Comparison of ENCODE assay signal across 27 cellular contexts in genomic region chr3:76242886-76243753, GRCh38.
DNase-seq lines count a peak whose midpoint lies in the region; ATAC-seq and TF ChIP-seq lines count a peak whose summit lies in the region.
"Had no signal": no experiment of that assay in that cellular context is flagged by ENCODE, and none has a peak within 500 bp of the region (broad histone marks: within the 10 kb centered on the region; RNA-seq: fewer than 3 reads in every experiment).

No MANE protein-coding gene starts in this region.

- H3K4me1 ChIP-seq in SK-N-SH (ENCODE audit: control insufficient read depth in 1 of 2, insufficient read depth in 2 of 2, low read depth in 1 of 2, low read length in 1 of 2) (no peaks in the 10 kb centered on the region; a peak in 1 of 4 replicates), iPS-15b (ENCODE audit: control insufficient read depth, insufficient read depth, low read length) (peaks cover 6% of the 10 kb centered on the region), neuronal stem cell (ENCODE audit: control insufficient read depth in 2 of 2, insufficient read depth in 1 of 2, low read depth in 1 of 2, low read length in 2 of 2) (peaks cover 0 to 4% of the 10 kb centered on the region in 2 donors)

- H3K9ac ChIP-seq in SK-N-SH (no peak overlapping the region), iPS-15b (ENCODE audit: low read depth, low read length) (no peak overlapping the region), neuronal stem cell (ENCODE audit: low read depth, low read length, poor library complexity) (no peak overlapping the region)
- H3K9ac ChIP-seq: GM23248 had no signal

- POLR2A ChIA-PET in SK-N-SH (lab: Yijun Ruan, JAX), result no interaction called here

- H3K4ac ChIP-seq in neuronal stem cell (ENCODE audit: low read length), result no peak overlapping the region

- no peak overlapping the region for H4K91ac ChIP-seq in neuronal stem cell (ENCODE audit: low read depth, low read length, poor library complexity)

- no peak overlapping the region for H3K4me3 ChIP-seq in SK-N-SH (ENCODE audit: low read depth in 2 of 2, low read length in 1 of 2)
- H3K4me3 ChIP-seq in iPS-15b (ENCODE audit: low read depth, low read length), result peak overlapping the region; percentile 23
- no peak overlapping the region for H3K4me3 ChIP-seq in neuronal stem cell (ENCODE audit: low read length in 2 of 2)
- H3K4me3 ChIP-seq: GM23248, K562 had no signal

- CTCF ChIA-PET in SK-N-SH (lab: Yijun Ruan, JAX), result interaction anchor here (0.8 to 1.0 kb wide), 2 partner anchors 27 to 198 kb away, joined by 3 to 4 read pairs; no protein-coding TSS in a partner anchor

- peak; percentile 3 for DNase-seq in SK-N-SH
- peak; percentile 6 for DNase-seq in UCSD-AML1 (lab: John Stamatoyannopoulos, UW; ENCODE audit: unreplicated experiment)
- peak; percentile 30 for DNase-seq in neuronal stem cell (ENCODE audit: low spot score)
- DNase-seq in 8988T, result no peak
- no peak for DNase-seq in hepatic stellate cell (ENCODE audit: low spot score)
- no peak for DNase-seq in cortex of kidney (lab: John Stamatoyannopoulos, UW)
- DNase-seq: ACHN; BE2C; CD8-positive, alpha-beta memory T cell; DMS 273 treated with DMSO at 0.1 percent for 48 hours; DMS79; EL; GF-D8; GM23248; HCEC 1CT; MV-4-11; NCI-H1105; NCI-H146; NCI-H1930; NCI-H2107; NCI-H524; NCI-H748 treated with DMSO at 0.1 percent for 48 hours; PC-3 had no signal

- no peak overlapping the region for H3K14ac ChIP-seq in neuronal stem cell (ENCODE audit: low read length)

- H4K20me1 ChIP-seq in SK-N-SH (ENCODE audit: insufficient read depth), result no peaks in the 10 kb centered on the region

- H3K9me3 ChIP-seq in SK-N-SH (no peaks in the 10 kb centered on the region), iPS-15b (ENCODE audit: control insufficient read depth, insufficient read depth, low read length) (no peaks in the 10 kb centered on the region), neuronal stem cell (replicated peaks in 1 of 2; ENCODE audit: control insufficient read depth in 2 of 2, insufficient read depth in 1 of 2, low read depth in 1 of 2, low read length in 2 of 2) (no peaks in the 10 kb centered on the region)
- H3K9me3 ChIP-seq: BE2C had no signal

- no peak overlapping the region for H2BK120ac ChIP-seq in neuronal stem cell (ENCODE audit: low read depth, low read length)

- no peak overlapping the region for H4K8ac ChIP-seq in neuronal stem cell (ENCODE audit: low read depth, low read length)

- ATAC-seq in SK-N-SH treated with all-trans-retinoic acid at 6 μM for 48 hours, result no peak
- ATAC-seq: K562, PC-3 had no signal

- H2AFZ ChIP-seq in SK-N-SH (ENCODE audit: low read depth) (no peak overlapping the region), neuronal stem cell (ENCODE audit: low read length) (no peak overlapping the region)
- H2AFZ ChIP-seq: GM23248 had no signal

- TF ChIP-seq EP300 in SK-N-SH (IDR thresholded peaks at IDR 0.05; ENCODE audit: borderline replicate concordance in 1 of 2, low read depth in 1 of 2, low read length in 1 of 2), result no peak

- no peak overlapping the region for H2BK5ac ChIP-seq in neuronal stem cell (ENCODE audit: low read length)

- H3K27ac ChIP-seq in SK-N-SH (ENCODE audit: low read depth in 2 of 2, low read length in 1 of 2) (no peak overlapping the region), neuronal stem cell (replicated peaks; ENCODE audit: low read length) (peak overlapping the region; percentile 9)
- H3K27ac ChIP-seq: 22Rv1, GM23248 had no signal

- no peaks in the 10 kb centered on the region for H3K36me3 ChIP-seq in SK-N-SH (replicated peaks in 1 of 2; ENCODE audit: control insufficient read depth in 1 of 2, insufficient read depth in 2 of 2, low read length in 1 of 2)
- H3K36me3 ChIP-seq in iPS-15b (ENCODE audit: control insufficient read depth, insufficient read depth, low read length), result no peaks in the 10 kb centered on the region
- H3K36me3 ChIP-seq in neuronal stem cell (replicated peaks in 1 of 2; ENCODE audit: control insufficient read depth in 2 of 2, insufficient read depth in 2 of 2, low read length in 2 of 2), result no peaks in the 10 kb centered on the region
- H3K36me3 ChIP-seq: BE2C had no signal

- WGBS in SK-N-SH (ENCODE audit: low lambda C conversion rate), result 54% methylated on average over 17 of the region's 17 CpGs
- WGBS in neuronal stem cell (ENCODE audit: extremely low coverage in 2 of 2, insufficient read length in 2 of 2, insufficient replicate concordance in 1 of 2), 2 donors, result no CpG with 5 or more reads among the region's 17 CpGs

- no peaks in the 10 kb centered on the region for H3K79me1 ChIP-seq in neuronal stem cell (ENCODE audit: low read depth, low read length)

- H3K18ac ChIP-seq in neuronal stem cell (ENCODE audit: low read length), result no peak overlapping the region

- H2BK12ac ChIP-seq in neuronal stem cell (ENCODE audit: low read length), result no peak overlapping the region

- H3K9me2 ChIP-seq in SK-N-SH, result no peaks in the 10 kb centered on the region

- H3K27me3 ChIP-seq in SK-N-SH (ENCODE audit: insufficient read depth), result no peaks in the 10 kb centered on the region
- H3K27me3 ChIP-seq in iPS-15b (ENCODE audit: control insufficient read depth, insufficient read depth, low read length), result no peaks in the 10 kb centered on the region
- no peaks in the 10 kb centered on the region for H3K27me3 ChIP-seq in neuronal stem cell (ENCODE audit: control insufficient read depth in 3 of 3, insufficient read depth in 3 of 3, low read depth in 1 of 3, low read length in 3 of 3)
- H3K27me3 ChIP-seq: BE2C had no signal

- no peak overlapping the region for H2BK15ac ChIP-seq in neuronal stem cell (ENCODE audit: low read length)

- H3K79me2 ChIP-seq in SK-N-SH (ENCODE audit: insufficient read depth), result no peaks in the 10 kb centered on the region

- no peak for TF ChIP-seq RAD21 in SK-N-SH (IDR thresholded peaks at IDR 0.05; ENCODE audit: low read length)

- H2AK5ac ChIP-seq in neuronal stem cell (ENCODE audit: low read depth, low read length), result no peak overlapping the region

- no peak overlapping the region for H3K4me2 ChIP-seq in SK-N-SH
- no peak overlapping the region for H3K4me2 ChIP-seq in neuronal stem cell (ENCODE audit: insufficient read depth, low read length, poor library complexity, severe bottlenecking)

- H3F3A ChIP-seq in SK-N-SH (replicated peaks; ENCODE audit: insufficient read depth), result no peaks in the 10 kb centered on the region

- no peak overlapping the region for H3K23ac ChIP-seq in neuronal stem cell (ENCODE audit: low read depth, low read length, poor library complexity)

- TF ChIP-seq CTCF in SK-N-SH (IDR thresholded peaks at IDR 0.05), result no peak

TF ChIP-seq in SK-N-SH, 30 proteins besides CTCF, POLR2A, EP300 and RAD21:
- TF ChIP-seq GATA2 (CRISPR knock-in tag; IDR thresholded peaks at IDR 0.05) (0 out of 2 replicates have a peak, but pooled peaks have one; percentile 27), IRF3 (IDR thresholded peaks at IDR 0.05; ENCODE audit: low read depth, low read length) (no peak), USF2 (IDR thresholded peaks at IDR 0.05; ENCODE audit: borderline replicate concordance, low read depth, low read length) (no peak), ELF1 (IDR thresholded peaks at IDR 0.05) (no peak)

TF ChIP-seq in SK-N-SH treated with all-trans-retinoic acid at 6 μM for 48 hours, 23 proteins besides CTCF, POLR2A, EP300 and RAD21 (continues in another document):
- no peak for TF ChIP-seq PATZ1 (CRISPR knock-in tag; IDR thresholded peaks at IDR 0.05; ENCODE audit: borderline replicate concordance)
- no peak for TF ChIP-seq TSHZ2 (CRISPR knock-in tag; IDR thresholded peaks at IDR 0.05)
- TF ChIP-seq ARNTL (CRISPR knock-in tag; IDR thresholded peaks at IDR 0.05; ENCODE audit: borderline replicate concordance, low read depth), result no peak
- TF ChIP-seq ISL1 (CRISPR knock-in tag; IDR thresholded peaks at IDR 0.05), result no peak
- TF ChIP-seq ZC3H10 (CRISPR knock-in tag; IDR thresholded peaks at IDR 0.05), result no peak
- TF ChIP-seq CSDC2 (CRISPR knock-in tag; IDR thresholded peaks at IDR 0.05), result no peak

Comparison
In these comparisons a context has a peak if more than half of its experiments do, and no peak if none do; other contexts are left out.
1. DNase-seq: peak in SK-N-SH (single experiment), UCSD-AML1 (single experiment) and neuronal stem cell (single experiment); none in 8988T (single experiment), hepatic stellate cell (single experiment) and cortex of kidney (single experiment).